Comparison of ENCODE assay signal across 18 cellular contexts in genomic region chr17:69814031-69814430, GRCh38.
DNase-seq lines count a peak whose midpoint lies in the region; ATAC-seq, FAIRE-seq and TF ChIP-seq lines count a peak whose summit lies in the region.
"Had no signal": no experiment of that assay in that cellular context is flagged by ENCODE, and none has a peak within 500 bp of the region (broad histone marks: within the 10 kb centered on the region; RNA-seq: fewer than 3 reads in every experiment).

No MANE protein-coding gene starts in this region.

- no peaks in the 10 kb centered on the region for H3K4me1 ChIP-seq in breast epithelium

- intact Hi-C loops in MCF 10A (cut with micrococcal nuclease), result no loop called here
- intact Hi-C loops in breast epithelium (cut with DNase I; ENCODE audit: low total_unique reads), result no loop called here

- no peaks in the 10 kb centered on the region for H3K9me3 Mint-ChIP-seq in MCF 10A (ENCODE audit: unreplicated experiment)
- H3K9me3 Mint-ChIP-seq: CD8-positive, alpha-beta T cell; H9 had no signal

- TF ChIP-seq POLR2A in breast epithelium (IDR thresholded peaks at IDR 0.05), result no peak

- H3K4me3 ChIP-seq in breast epithelium (no peak overlapping the region), bronchial epithelial cell (ENCODE audit: low read depth, low read length) (no peak overlapping the region)
- H3K4me3 ChIP-seq: BLaER1 treated with 17β-estradiol and CSF1 and Interleukin-3, amounts not matched to agents 10 nM and 100 nM had no signal

- CTCF ChIA-PET in MCF 10A (lab: Yijun Ruan, JAX), result no interaction called here

- H3K27me3 ChIP-seq in breast epithelium (no peaks in the 10 kb centered on the region), bronchial epithelial cell (ENCODE audit: control insufficient read depth, insufficient read depth, low read length) (no peaks in the 10 kb centered on the region)
- H3K27me3 ChIP-seq: BLaER1 treated with 17β-estradiol and CSF1 and Interleukin-3, amounts not matched to agents 10 nM and 100 nM had no signal

- no peaks in the 10 kb centered on the region for H3K27me3 Mint-ChIP-seq in MCF 10A (ENCODE audit: insufficient read depth, unreplicated experiment)
- H3K27me3 Mint-ChIP-seq: B cell had no signal

- no peaks in the 10 kb centered on the region for H3K9me3 ChIP-seq in breast epithelium
- H3K9me3 ChIP-seq: BLaER1 treated with 17β-estradiol and CSF1 and Interleukin-3, amounts not matched to agents 10 nM and 100 nM had no signal

- TF ChIP-seq CTCF in MCF 10A (IDR thresholded peaks at IDR 0.05; ENCODE audit: unreplicated experiment) (no peak), breast epithelium (IDR thresholded peaks at IDR 0.05) (no peak), bronchial epithelial cell (IDR thresholded peaks at IDR 0.05; ENCODE audit: insufficient read depth, low read length, severe bottlenecking) (no peak)

- in situ Hi-C loops in KBM-7 (cut with MboI; ENCODE audit: low pct_unique_long_range_greater_than_20kb, low sequenced_read_pairs), result no loop called here

- H3K27ac Mint-ChIP-seq in MCF 10A (ENCODE audit: low read depth, unreplicated experiment), result peak overlapping the region; percentile 61
- H3K27ac Mint-ChIP-seq: B cell; CD8-positive, alpha-beta T cell; H9 had no signal

- H3K36me3 ChIP-seq in breast epithelium, result no peaks in the 10 kb centered on the region
- H3K36me3 ChIP-seq in bronchial epithelial cell (ENCODE audit: control insufficient read depth, insufficient read depth, low read length), result no peaks in the 10 kb centered on the region
- H3K36me3 ChIP-seq: BLaER1 treated with 17β-estradiol and CSF1 and Interleukin-3, amounts not matched to agents 10 nM and 100 nM had no signal

- DNase-seq in MCF 10A (ENCODE audit: unreplicated experiment), result peak; percentile 12
- no peak for DNase-seq in breast epithelium (ENCODE audit: low spot score in 2 of 2)
- peak; percentile 82 for DNase-seq in bronchial epithelial cell (ENCODE audit: low read depth)
- no peak for DNase-seq in epithelial cell of prostate (ENCODE audit: low read depth, low spot score)
- DNase-seq in NCI-H526 treated with DMSO at 0.1 percent for 48 hours (lab: John Stamatoyannopoulos, UW), result no peak
- no peak for DNase-seq in KBM-7
- DNase-seq in NCI-H1105 treated with DMSO at 0.1 percent for 48 hours (lab: John Stamatoyannopoulos, UW), result no peak
- DNase-seq: Calu3; CD8-positive, alpha-beta T cell; DMS79 treated with DMSO at 0.1 percent for 48 hours; GF-D8; GOT3; H9 had no signal

- POLR2A ChIA-PET in MCF 10A (lab: Yijun Ruan, JAX), result interaction anchor here (1.0 kb wide), 1 partner anchor 15 kb away, joined by 3 read pairs; no protein-coding TSS in a partner anchor

- H3K27ac ChIP-seq in breast epithelium, result no peak overlapping the region
- peak overlapping the region; percentile 60 for H3K27ac ChIP-seq in epithelial cell of prostate
- H3K27ac ChIP-seq: 22Rv1; BLaER1 treated with 17β-estradiol and CSF1 and Interleukin-3, amounts not matched to agents 10 nM and 100 nM; HL-60 had no signal

- no peak for ATAC-seq in HG02970 (IDR thresholded peaks at IDR 0.05; ENCODE audit: low FRiP score, unreplicated experiment)
- ATAC-seq: CD8-positive, alpha-beta T cell had no signal

- FAIRE-seq in bronchial epithelial cell (lab: Jason Lieb, UNC), result no peak

- H3K4me3 Mint-ChIP-seq in MCF 10A (ENCODE audit: unreplicated experiment), result no peak overlapping the region
- H3K4me3 Mint-ChIP-seq: B cell; CD8-positive, alpha-beta T cell; H9 had no signal

- BruUV-seq in MCF 10A (replicated peaks; lab: Mats Ljungman, UMichigan), result no TSS peak

- H3K4me1 Mint-ChIP-seq in MCF 10A (ENCODE audit: insufficient read depth, unreplicated experiment), result peaks cover 41% of the 10 kb centered on the region
- H3K4me1 Mint-ChIP-seq: B cell, H9 had no signal

- no peaks in the 10 kb centered on the region for H3K36me3 Mint-ChIP-seq in MCF 10A (ENCODE audit: insufficient read depth, unreplicated experiment)
- H3K36me3 Mint-ChIP-seq: CD8-positive, alpha-beta T cell had no signal

Comparison
In these comparisons a context has a peak if more than half of its experiments do, and no peak if none do; other contexts are left out.
1. DNase-seq: peak in MCF 10A (single experiment) and bronchial epithelial cell (single experiment); none in breast epithelium (0 of 2), epithelial cell of prostate (single experiment), NCI-H526 treated with DMSO at 0.1 percent for 48 hours (single experiment), KBM-7 (single experiment) and NCI-H1105 treated with DMSO at 0.1 percent for 48 hours (single experiment).